In genomic region chr3:179272385-179272784, GRCh38 we compare ENCODE assay signal across 9 cellular contexts. TPM values are rescaled to one million over a fixed set of nuclear protein-coding genes. Genes with fewer than 3 reads are reported as not detected.
DNase-seq lines count a peak whose midpoint lies in the region; ATAC-seq and TF ChIP-seq lines count a peak whose summit lies in the region.
"Had no signal": no experiment of that assay in that cellular context is flagged by ENCODE, and none has a peak within 500 bp of the region (broad histone marks: within the 10 kb centered on the region; RNA-seq: fewer than 3 reads in every experiment).

No MANE protein-coding gene starts in this region.

- H3K4me1 Mint-ChIP-seq in Calu3 (ENCODE audit: low read depth, unreplicated experiment) = peaks cover 7% of the 10 kb centered on the region
- no peaks in the 10 kb centered on the region for H3K4me1 Mint-ChIP-seq in natural killer cell treated with Interleukin-12 subunit alpha and Interleukin-12 subunit beta and Interleukin-15 and Interleukin-18, amount 100 ng/mL, for 72 hours (ENCODE audit: low read depth in 2 of 2)
- H3K4me1 Mint-ChIP-seq in activated T-helper 17 cell treated with anti-CD3 and anti-CD28 coated beads, Interleukin-2, amount 50 U/mL, for 72 hours = no peaks in the 10 kb centered on the region

- H3K4me3 Mint-ChIP-seq in Calu3 (ENCODE audit: low read depth, unreplicated experiment) = no peak overlapping the region
- no peak overlapping the region for H3K4me3 Mint-ChIP-seq in natural killer cell treated with Interleukin-12 subunit alpha and Interleukin-12 subunit beta and Interleukin-15 and Interleukin-18, amount 100 ng/mL, for 72 hours
- H3K4me3 Mint-ChIP-seq in activated T-helper 17 cell treated with anti-CD3 and anti-CD28 coated beads, Interleukin-2, amount 50 U/mL, for 72 hours = no peak overlapping the region

- no TSS peak for BruUV-seq in Calu3 (replicated peaks; lab: Mats Ljungman, UMichigan)

- H3K27me3 ChIP-seq in liver (ENCODE audit: control insufficient read depth in 4 of 4, insufficient read depth in 4 of 4, low read length in 3 of 4) = no peaks in the 10 kb centered on the region
- no peaks in the 10 kb centered on the region for H3K27me3 ChIP-seq in effector memory CD4-positive, alpha-beta T cell (replicated peaks; ENCODE audit: control insufficient read depth, insufficient read depth, low read length, poor library complexity, severe bottlenecking)

- peak; percentile 51 to 74 for TF ChIP-seq RAD21 in liver (IDR thresholded peaks at IDR 0.05)

- ATAC-seq in natural killer cell treated with Interleukin-12 subunit alpha and Interleukin-12 subunit beta and Interleukin-15 and Interleukin-18, amount 100 ng/mL, for 72 hours = no peak
- no peak for ATAC-seq in activated T-helper 17 cell treated with anti-CD3 and anti-CD28 coated beads, Interleukin-2, amount 50 U/mL, for 72 hours (replicated peaks)

- H3K4me3 ChIP-seq in astrocyte of the cerebellum (ENCODE audit: low read depth, low read length) = no peak overlapping the region
- no peak overlapping the region for H3K4me3 ChIP-seq in liver (ENCODE audit: low read depth in 1 of 3, low read length in 3 of 3)
- no peak overlapping the region for H3K4me3 ChIP-seq in effector memory CD4-positive, alpha-beta T cell (ENCODE audit: insufficient read depth, low read depth, low read length, poor library complexity, severe bottlenecking)

- in situ Hi-C loops in astrocyte of the cerebellum (cut with HindIII; ENCODE audit: low sequenced_read_pairs) = no loop called here

- no peak overlapping the region for H3K27ac Mint-ChIP-seq in Calu3 (ENCODE audit: unreplicated experiment)
- H3K27ac Mint-ChIP-seq in natural killer cell treated with Interleukin-12 subunit alpha and Interleukin-12 subunit beta and Interleukin-15 and Interleukin-18, amount 100 ng/mL, for 72 hours = no peak overlapping the region
- H3K27ac Mint-ChIP-seq in activated T-helper 17 cell treated with anti-CD3 and anti-CD28 coated beads, Interleukin-2, amount 50 U/mL, for 72 hours = no peak overlapping the region

- no peaks in the 10 kb centered on the region for H3K9me3 ChIP-seq in liver (ENCODE audit: control insufficient read depth in 4 of 4, low read length in 3 of 4)
- H3K9me3 ChIP-seq in effector memory CD4-positive, alpha-beta T cell (ENCODE audit: control insufficient read depth, low read length) = no peaks in the 10 kb centered on the region

- H3K9me3 Mint-ChIP-seq in Calu3 (ENCODE audit: low read depth, unreplicated experiment) = no peaks in the 10 kb centered on the region
- no peaks in the 10 kb centered on the region for H3K9me3 Mint-ChIP-seq in natural killer cell treated with Interleukin-12 subunit alpha and Interleukin-12 subunit beta and Interleukin-15 and Interleukin-18, amount 100 ng/mL, for 72 hours
- no peaks in the 10 kb centered on the region for H3K9me3 Mint-ChIP-seq in activated T-helper 17 cell treated with anti-CD3 and anti-CD28 coated beads, Interleukin-2, amount 50 U/mL, for 72 hours

- intact Hi-C loops in Calu3 (cut with micrococcal nuclease; ENCODE audit: unreplicated experiment) = no loop called here

- 92% methylated on average over 3 of the region's 3 CpGs for WGBS in liver

- H3K27me3 Mint-ChIP-seq in Calu3 (ENCODE audit: unreplicated experiment) = no peaks in the 10 kb centered on the region
- peaks cover 15 to 22% of the 10 kb centered on the region in 2 donors for H3K27me3 Mint-ChIP-seq in natural killer cell treated with Interleukin-12 subunit alpha and Interleukin-12 subunit beta and Interleukin-15 and Interleukin-18, amount 100 ng/mL, for 72 hours
- peaks cover 15% of the 10 kb centered on the region for H3K27me3 Mint-ChIP-seq in activated T-helper 17 cell treated with anti-CD3 and anti-CD28 coated beads, Interleukin-2, amount 50 U/mL, for 72 hours

- TF ChIP-seq CTCF in Calu3 (IDR thresholded peaks at IDR 0.05; ENCODE audit: unreplicated experiment) = peak; percentile 43
- peak; percentile 40 for TF ChIP-seq CTCF in astrocyte of the cerebellum (IDR thresholded peaks at IDR 0.05; ENCODE audit: low read depth, low read length, missing control alignments)
- TF ChIP-seq CTCF in liver (IDR thresholded peaks at IDR 0.05; ENCODE audit: low read depth, low read length, missing input control) = no peak

- no peak overlapping the region for H3K27ac ChIP-seq in liver (ENCODE audit: low read depth in 1 of 2, low read length in 2 of 2)
- H3K27ac ChIP-seq in effector memory CD4-positive, alpha-beta T cell (ENCODE audit: insufficient read depth, low read length, poor library complexity, severe bottlenecking) = no peak overlapping the region

- H3K4me1 ChIP-seq in liver (ENCODE audit: control insufficient read depth in 4 of 4, insufficient read depth in 4 of 4, low read length in 3 of 4) = no peaks in the 10 kb centered on the region
- H3K4me1 ChIP-seq in effector memory CD4-positive, alpha-beta T cell (ENCODE audit: control insufficient read depth, insufficient read depth, low read length, poor library complexity, severe bottlenecking) = no peaks in the 10 kb centered on the region

- DNase-seq in Calu3 (peak; percentile 48), HS-27A (ENCODE audit: low read depth) (peak; percentile 11), astrocyte of the cerebellum (ENCODE audit: low read depth) (no peak)
- DNase-seq in natural killer cell treated with Interleukin-12 subunit alpha and Interleukin-12 subunit beta and Interleukin-15 and Interleukin-18, amount 100 ng/mL, for 72 hours (ENCODE audit: low spot score) = no peak
- no peak for DNase-seq in effector memory CD4-positive, alpha-beta T cell
- DNase-seq: effector CD4-positive, alpha-beta T cell; T1000 had no signal

- H3K36me3 Mint-ChIP-seq in Calu3 (ENCODE audit: insufficient read depth, unreplicated experiment) = no peaks in the 10 kb centered on the region
- H3K36me3 Mint-ChIP-seq in natural killer cell treated with Interleukin-12 subunit alpha and Interleukin-12 subunit beta and Interleukin-15 and Interleukin-18, amount 100 ng/mL, for 72 hours = no peaks in the 10 kb centered on the region
- H3K36me3 Mint-ChIP-seq in activated T-helper 17 cell treated with anti-CD3 and anti-CD28 coated beads, Interleukin-2, amount 50 U/mL, for 72 hours (ENCODE audit: low read depth) = no peaks in the 10 kb centered on the region

- CTCF ChIA-PET in Calu3 (lab: Charles Lee) = interaction anchor here (0.7 kb wide), 2 partner anchors 194 to 202 kb away, joined by 3 read pairs; no protein-coding TSS in a partner anchor

- no peaks in the 10 kb centered on the region for H3K36me3 ChIP-seq in liver (ENCODE audit: control insufficient read depth in 4 of 4, insufficient read depth in 3 of 4, low read depth in 1 of 4, low read length in 3 of 4)
- H3K36me3 ChIP-seq in effector memory CD4-positive, alpha-beta T cell (ENCODE audit: control insufficient read depth, insufficient read depth, low read length) = no peaks in the 10 kb centered on the region

- no peak overlapping the region for H3K9ac ChIP-seq in liver (ENCODE audit: low read depth in 1 of 2, low read length in 2 of 2)

TF ChIP-seq in liver, 16 proteins besides CTCF, POLR2A, EP300 and RAD21:
- no peak for TF ChIP-seq ATF3 (IDR thresholded peaks at IDR 0.05)
- TF ChIP-seq HNF4A (conservative IDR thresholded peaks at IDR 0.05) = no peak
- TF ChIP-seq, protein P1, sequence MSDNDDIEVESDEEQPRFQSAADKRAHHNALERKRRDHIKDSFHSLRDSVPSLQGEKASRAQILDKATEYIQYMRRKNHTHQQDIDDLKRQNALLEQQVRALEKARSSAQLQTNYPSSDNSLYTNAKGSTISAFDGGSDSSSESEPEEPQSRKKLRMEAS (IDR thresholded peaks at IDR 0.05) = no peak
- no peak for TF ChIP-seq NR2F2 (IDR thresholded peaks at IDR 0.05)
- no peak for TF ChIP-seq YY1 (IDR thresholded peaks at IDR 0.05)
- TF ChIP-seq TAF1 (conservative IDR thresholded peaks at IDR 0.05) = no peak
- TF ChIP-seq HNF4G (IDR thresholded peaks at IDR 0.05) = no peak
- no peak for TF ChIP-seq JUND (IDR thresholded peaks at IDR 0.05)
TF ChIP-seq in liver: peak in this region for 0.

RNA-seq across cellular contexts. Expression of gene KCNMB3, which starts 21.5 kb away (rescaled TPM):
- total RNA-seq in Calu3 (2022) (4.6 and 6.4 TPM in 2 replicates), liver (1 to 10 TPM; 1.6 to 2.8 TPM)
- polyA plus RNA-seq in liver = 1 to 10 TPM in 1 of 2 donors, under 1 TPM in 1; 0.44 to 3.1 TPM
- 1 to 10 TPM; 2.0 to 2.1 TPM for total RNA-seq in natural killer cell treated with Interleukin-12 subunit alpha and Interleukin-12 subunit beta and Interleukin-15 and Interleukin-18, amount 100 ng/mL, for 72 hours
- under 1 TPM; 0.40 to 0.69 TPM for total RNA-seq in activated T-helper 17 cell treated with anti-CD3 and anti-CD28 coated beads, Interleukin-2, amount 50 U/mL, for 72 hours

RNA-seq across cellular contexts. Expression of gene ZNF639, which starts 50.4 kb away (rescaled TPM):
- total RNA-seq in Calu3 (2022) (48.0 and 52.1 TPM in 2 replicates), liver (10 to 100 TPM; 21.1 to 23.4 TPM)
- polyA plus RNA-seq in liver = 10 to 100 TPM in 1 of 2 donors, 1 to 10 TPM in 1; 8.7 to 11.6 TPM
- 10 to 100 TPM; 34.2 to 41.7 TPM for total RNA-seq in natural killer cell treated with Interleukin-12 subunit alpha and Interleukin-12 subunit beta and Interleukin-15 and Interleukin-18, amount 100 ng/mL, for 72 hours
- 10 to 100 TPM; 16.6 to 35.3 TPM for total RNA-seq in activated T-helper 17 cell treated with anti-CD3 and anti-CD28 coated beads, Interleukin-2, amount 50 U/mL, for 72 hours

Comparison
In these comparisons a context has a peak if more than half of its experiments do, and no peak if none do; other contexts are left out.
1. DNase-seq: peak in Calu3 (single experiment) and HS-27A (single experiment); none in astrocyte of the cerebellum (single experiment), natural killer cell treated with Interleukin-12 subunit alpha and Interleukin-12 subunit beta and Interleukin-15 and Interleukin-18, amount 100 ng/mL, for 72 hours (single experiment) and effector memory CD4-positive, alpha-beta T cell (0 of 3).